Comparison of ENCODE assay signal across 16 cellular contexts in genomic region chr12:31361730-31362114, GRCh38. TPM values are rescaled to one million over a fixed set of nuclear protein-coding genes. Genes with fewer than 3 reads are reported as not detected.
DNase-seq lines count a peak whose midpoint lies in the region; ATAC-seq and TF ChIP-seq lines count a peak whose summit lies in the region.
"Had no signal": no experiment of that assay in that cellular context is flagged by ENCODE, and none has a peak within 500 bp of the region (broad histone marks: within the 10 kb centered on the region; RNA-seq: fewer than 3 reads in every experiment).

No MANE protein-coding gene starts in this region.

- H4K20me1 ChIP-seq in MM.1S (ENCODE audit: insufficient read depth, low read length), result no peaks in the 10 kb centered on the region

- ATAC-seq in heart right ventricle (no peak), HG03108 (IDR thresholded peaks at IDR 0.05; ENCODE audit: unreplicated experiment) (no peak)
- no peak for ATAC-seq in CD4-positive, alpha-beta T cell (ENCODE audit: poor library complexity)

- peaks cover 9% of the 10 kb centered on the region; the same call in 1 of the 2 replicates for H3K4me1 ChIP-seq in ES-I3 (ENCODE audit: insufficient read depth, low read length)
- peaks cover 22% of the 10 kb centered on the region for H3K4me1 ChIP-seq in MM.1S (ENCODE audit: low read length)
- no peaks in the 10 kb centered on the region for H3K4me1 ChIP-seq in heart right ventricle
- no peaks in the 10 kb centered on the region for H3K4me1 ChIP-seq in breast epithelium
- H3K4me1 ChIP-seq: prostate gland had no signal

- H3K4me1 Mint-ChIP-seq in endothelial cell (ENCODE audit: unreplicated experiment), result peaks cover 20% of the 10 kb centered on the region
- peaks cover 48% of the 10 kb centered on the region for H3K4me1 Mint-ChIP-seq in nephron progenitor cell
- H3K4me1 Mint-ChIP-seq in CD4-positive, alpha-beta T cell (ENCODE audit: low read depth), result peaks cover 19% of the 10 kb centered on the region

- H2AFZ ChIP-seq in MM.1S (ENCODE audit: low read length), result peak overlapping the region; percentile 93

- POLR2A ChIA-PET in CD4-positive, alpha-beta T cell (lab: Charles Lee), result interaction anchor here (1.2 kb wide), 1 partner anchor 35 kb away, joined by 3 read pairs; no protein-coding TSS in a partner anchor

- no peaks in the 10 kb centered on the region for H3K36me3 Mint-ChIP-seq in endothelial cell (ENCODE audit: low read depth, unreplicated experiment)
- peaks cover 7% of the 10 kb centered on the region for H3K36me3 Mint-ChIP-seq in nephron progenitor cell (ENCODE audit: low read depth)
- H3K36me3 Mint-ChIP-seq in CD4-positive, alpha-beta T cell (ENCODE audit: low read depth), result no peaks in the 10 kb centered on the region
- H3K36me3 Mint-ChIP-seq: activated CD4-positive, alpha-beta memory T cell treated with anti-CD3 and anti-CD28 coated beads for 36 hours had no signal

- TF ChIP-seq CTCF in MM.1S (IDR thresholded peaks at IDR 0.05; ENCODE audit: low read length) (no peak), endothelial cell (IDR thresholded peaks at IDR 0.05; ENCODE audit: unreplicated experiment) (no peak), nephron progenitor cell (IDR thresholded peaks at IDR 0.05) (no peak), heart right ventricle (IDR thresholded peaks at IDR 0.05) (no peak), breast epithelium (IDR thresholded peaks at IDR 0.05) (no peak)
- TF ChIP-seq CTCF in CD4-positive, alpha-beta T cell (IDR thresholded peaks at IDR 0.05), result no peak

- H3K27me3 ChIP-seq in MM.1S (replicated peaks; ENCODE audit: insufficient read depth, low read length) (no peaks in the 10 kb centered on the region), heart right ventricle (peaks cover 0 to 3% (median 0%) of the 10 kb centered on the region in 7 donors), breast epithelium (no peaks in the 10 kb centered on the region)
- H3K27me3 ChIP-seq in CD4-positive, alpha-beta T cell (ENCODE audit: control insufficient read depth, insufficient read depth, low read length), result no peaks in the 10 kb centered on the region
- H3K27me3 ChIP-seq: spleen, thyroid gland had no signal

- peaks cover 34% of the 10 kb centered on the region for H3F3A ChIP-seq in MM.1S (ENCODE audit: insufficient read depth, low read length)

- peak overlapping the region; percentile 94 for H3K27ac ChIP-seq in MM.1S (ENCODE audit: low read length)
- H3K27ac ChIP-seq in heart right ventricle, result no peak overlapping the region
- H3K27ac ChIP-seq in CD4-positive, alpha-beta T cell (ENCODE audit: low read depth, low read length), result no peak overlapping the region
- H3K27ac ChIP-seq in breast epithelium, result peak overlapping the region in 1 of 2 donors; percentile 59
- H3K27ac ChIP-seq: thyroid gland had no signal

- no peaks in the 10 kb centered on the region for H3K36me3 ChIP-seq in ES-I3 (ENCODE audit: insufficient read depth, low read length)
- no peaks in the 10 kb centered on the region for H3K36me3 ChIP-seq in MM.1S (replicated peaks; ENCODE audit: insufficient read depth, low read length)
- no peaks in the 10 kb centered on the region for H3K36me3 ChIP-seq in heart right ventricle
- no peaks in the 10 kb centered on the region for H3K36me3 ChIP-seq in breast epithelium
- H3K36me3 ChIP-seq: prostate gland, spleen, thyroid gland had no signal

- H3K27me3 Mint-ChIP-seq in endothelial cell (ENCODE audit: unreplicated experiment) (peaks cover 7% of the 10 kb centered on the region), nephron progenitor cell (ENCODE audit: low read depth, poor library complexity) (peaks cover 21% of the 10 kb centered on the region)
- H3K27me3 Mint-ChIP-seq in CD4-positive, alpha-beta T cell, result no peaks in the 10 kb centered on the region

- no peaks in the 10 kb centered on the region for H3K9me3 ChIP-seq in ES-I3 (ENCODE audit: control insufficient read depth, insufficient read depth, low read length)
- no peaks in the 10 kb centered on the region for H3K9me3 ChIP-seq in MM.1S (replicated peaks; ENCODE audit: insufficient read depth, low read length)
- H3K9me3 ChIP-seq in heart right ventricle, result no peaks in the 10 kb centered on the region
- no peaks in the 10 kb centered on the region for H3K9me3 ChIP-seq in CD4-positive, alpha-beta T cell (ENCODE audit: control insufficient read depth, low read length)
- H3K9me3 ChIP-seq in breast epithelium, result no peaks in the 10 kb centered on the region
- H3K9me3 ChIP-seq: prostate gland, spleen, thyroid gland had no signal

- no peaks in the 10 kb centered on the region for H3K79me2 ChIP-seq in MM.1S (ENCODE audit: low read length)

- H3K4me3 ChIP-seq in MM.1S (ENCODE audit: low read length) (peak overlapping the region; percentile 62), heart right ventricle (no peak overlapping the region), breast epithelium (no peak overlapping the region)
- H3K4me3 ChIP-seq: prostate gland, thyroid gland had no signal

- intact Hi-C loops in heart right ventricle (cut with DNase I), result no loop called here
- intact Hi-C loops in CD4-positive, alpha-beta T cell (cut with DNase I, micrococcal nuclease), result no loop called here
- intact Hi-C loops in breast epithelium (cut with DNase I; ENCODE audit: low total_unique reads), result no loop called here

- peak overlapping the region; percentile 34; the same call in 1 of the 2 replicates for H3K9ac ChIP-seq in ES-I3 (ENCODE audit: low read depth, low read length)
- H3K9ac ChIP-seq in MM.1S (ENCODE audit: low read length), result peak overlapping the region; percentile 69; the same call in 1 of the 2 replicates

- no peaks in the 10 kb centered on the region for H3K9me3 Mint-ChIP-seq in endothelial cell (ENCODE audit: unreplicated experiment)
- peaks cover 11% of the 10 kb centered on the region for H3K9me3 Mint-ChIP-seq in nephron progenitor cell
- H3K9me3 Mint-ChIP-seq in CD4-positive, alpha-beta T cell, result no peaks in the 10 kb centered on the region
- H3K9me3 Mint-ChIP-seq: activated CD4-positive, alpha-beta memory T cell treated with anti-CD3 and anti-CD28 coated beads for 36 hours; activated T-cell treated with anti-CD3 and anti-CD28 coated beads, Interleukin-2, amount 50 U/mL, for 72 hours; effector memory CD8-positive, alpha-beta T cell had no signal

- DNase-seq in MM.1S (no peak), endothelial cell (ENCODE audit: low spot score) (no peak), nephron progenitor cell (no peak), heart right ventricle (no peak), breast epithelium (ENCODE audit: low spot score in 2 of 2) (no peak)
- DNase-seq in CD4-positive, alpha-beta T cell, result no peak
- DNase-seq: activated T-cell treated with anti-CD3 and anti-CD28 coated beads, Interleukin-2, amount 50 U/mL, for 72 hours; effector memory CD8-positive, alpha-beta T cell; hippocampal formation; NCI-H748 treated with DMSO at 0.1 percent for 48 hours had no signal

- H3K4me3 Mint-ChIP-seq in endothelial cell (ENCODE audit: unreplicated experiment) (no peak overlapping the region), nephron progenitor cell (no peak overlapping the region)
- no peak overlapping the region for H3K4me3 Mint-ChIP-seq in CD4-positive, alpha-beta T cell

- no peaks in the 10 kb centered on the region for H3K9me2 ChIP-seq in MM.1S (replicated peaks; ENCODE audit: insufficient read depth, low read length)

- CTCF ChIA-PET in CD4-positive, alpha-beta T cell (lab: Charles Lee), result no interaction called here

- H3K4me2 ChIP-seq in MM.1S (ENCODE audit: low read depth, low read length), result peak overlapping the region; percentile 94

- WGBS in heart right ventricle, 2 donors, result 96% methylated on average over 14 of the region's 14 CpGs

- H3K27ac Mint-ChIP-seq in endothelial cell (ENCODE audit: unreplicated experiment), result peak overlapping the region; percentile 36
- peak overlapping the region; percentile 86 for H3K27ac Mint-ChIP-seq in nephron progenitor cell
- no peak overlapping the region for H3K27ac Mint-ChIP-seq in CD4-positive, alpha-beta T cell
- H3K27ac Mint-ChIP-seq: activated T-cell treated with anti-CD3 and anti-CD28 coated beads, Interleukin-2, amount 50 U/mL, for 72 hours had no signal

- no peak for TF ChIP-seq POLR2A in breast epithelium (IDR thresholded peaks at IDR 0.05)

RNA-seq across cellular contexts. Expression of gene SINHCAF, which starts 35.8 kb away (rescaled TPM):
- 205 TPM for total RNA-seq in endothelial cell (ENCODE audit: unreplicated experiment)
- 10 to 100 TPM in 6 of 10 donors, 1 to 10 TPM in 4; 5.7 to 16.9 (median 10.9) TPM for total RNA-seq in heart right ventricle
- polyA plus RNA-seq in heart right ventricle, result 1 to 10 TPM; 6.1 TPM
- 100 to 1,000 TPM; 103 to 119 TPM for total RNA-seq in CD4-positive, alpha-beta T cell
- 10 to 100 TPM; 11.8 to 76.5 (median 54.7) TPM for total RNA-seq in breast epithelium
